ENCODE assay signal across 17 cellular contexts in the genomic region with DNA sequence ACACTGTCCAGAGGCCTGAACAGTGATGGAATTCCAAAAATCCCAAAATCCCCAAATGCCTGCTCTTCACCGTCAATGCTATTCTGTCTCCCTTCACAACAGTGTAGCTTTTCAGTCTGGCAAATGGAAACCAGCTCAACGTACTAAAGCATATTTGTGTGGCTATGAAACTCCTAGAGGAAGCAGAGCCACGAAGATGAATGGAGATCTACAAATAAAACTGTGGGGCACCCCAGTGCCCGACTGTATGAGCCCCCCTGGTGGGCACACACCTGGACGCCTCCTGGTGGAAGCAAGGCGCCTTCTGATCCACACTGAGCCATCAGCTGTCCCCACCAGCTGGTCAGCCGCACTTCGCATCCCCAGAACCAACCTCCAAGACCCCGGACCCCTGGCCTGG.
DNase-seq lines count a peak whose midpoint lies in the region; TF ChIP-seq lines count a peak whose summit lies in the region.
"Had no signal": no experiment of that assay in that cellular context is flagged by ENCODE, and none has a peak within 500 bp of the region (broad histone marks: within the 10 kb centered on the region; RNA-seq: fewer than 3 reads in every experiment).

No MANE protein-coding gene starts in this region.

- H3K9ac ChIP-seq in neural progenitor cell: no peak overlapping the region
- H3K9ac ChIP-seq: KMS-11, parathyroid adenoma had no signal

- peaks cover 41% of the 10 kb centered on the region for H4K20me1 ChIP-seq in neural progenitor cell (ENCODE audit: low read depth)

- H3K36me3 Mint-ChIP-seq in brain (peaks cover 18% of the 10 kb centered on the region), neural progenitor cell (peaks cover 39% of the 10 kb centered on the region)

- no peaks in the 10 kb centered on the region for H3K9me3 ChIP-seq in neural progenitor cell (ENCODE audit: low read depth)
- no peaks in the 10 kb centered on the region for H3K9me3 ChIP-seq in ascending aorta
- H3K9me3 ChIP-seq: heart right ventricle had no signal

- in situ Hi-C loops in GM13977 (cut with MboI; ENCODE audit: low pct_unique_long_range_greater_than_20kb, low sequenced_read_pairs, unreplicated experiment): no loop called here

- no peaks in the 10 kb centered on the region for H3K36me3 ChIP-seq in H7 (replicated peaks; ENCODE audit: control insufficient read depth, insufficient read depth, low read length)
- H3K36me3 ChIP-seq in neural progenitor cell: no peaks in the 10 kb centered on the region
- H3K36me3 ChIP-seq in ascending aorta: no peaks in the 10 kb centered on the region
- H3K36me3 ChIP-seq: heart right ventricle had no signal

- no peak overlapping the region for H2AFZ ChIP-seq in neural progenitor cell (replicated peaks)
- H2AFZ ChIP-seq: parathyroid adenoma had no signal

- peaks cover 11% of the 10 kb centered on the region for H3F3A ChIP-seq in neural progenitor cell (ENCODE audit: low read depth)

- H3K27ac Mint-ChIP-seq in brain (peak overlapping the region; percentile 13 to 75 (median 69)), neural progenitor cell (peak overlapping the region; percentile 70)
- H3K27ac Mint-ChIP-seq: activated CD8-positive, alpha-beta T cell treated with anti-CD3 and anti-CD28 coated beads, Interleukin-2, amount 10 ng/mL, durations not matched to agents 7 days and 5 days; CD4-positive, alpha-beta T cell had no signal

- H3K27me3 Mint-ChIP-seq in brain (peaks cover 4% of the 10 kb centered on the region), neural progenitor cell (ENCODE audit: insufficient read depth, low read depth) (peaks cover 5% of the 10 kb centered on the region)
- H3K27me3 Mint-ChIP-seq: CD4-positive, alpha-beta T cell had no signal

- H3K4me1 Mint-ChIP-seq in brain (peaks cover 41% of the 10 kb centered on the region), neural progenitor cell (peaks cover 41% of the 10 kb centered on the region)

- DNase-seq in DMS 273 (lab: John Stamatoyannopoulos, UW; ENCODE audit: unreplicated experiment) (peak; percentile 87), H7 (peak; percentile 41), neural progenitor cell (ENCODE audit: low spot score) (no peak), GM13977 (ENCODE audit: low spot score) (no peak), ascending aorta (ENCODE audit: low spot score in 2 of 2) (no peak)
- DNase-seq in central memory CD4-positive, alpha-beta T cell: no peak
- DNase-seq: activated CD4-positive, alpha-beta T cell treated with anti-CD3 and anti-CD28 coated beads for 1 hour; activated CD8-positive, alpha-beta T cell treated with anti-CD3 and anti-CD28 coated beads, Interleukin-2, amount 10 ng/mL, durations not matched to agents 7 days and 5 days; activated naive CD4-positive, alpha-beta T cell; CD4-positive, alpha-beta T cell; heart right ventricle; mesenchymal stem cell; naive thymus-derived CD4-positive, alpha-beta T cell; SW 1271 had no signal

- H3K9me3 Mint-ChIP-seq in brain (no peaks in the 10 kb centered on the region), neural progenitor cell (peaks cover 4% of the 10 kb centered on the region)
- H3K9me3 Mint-ChIP-seq: CD4-positive, alpha-beta T cell; naive thymus-derived CD4-positive, alpha-beta T cell had no signal

- no peak overlapping the region for H3K4me3 Mint-ChIP-seq in brain
- H3K4me3 Mint-ChIP-seq in neural progenitor cell: no peak overlapping the region
- H3K4me3 Mint-ChIP-seq: activated CD8-positive, alpha-beta T cell treated with anti-CD3 and anti-CD28 coated beads, Interleukin-2, amount 10 ng/mL, durations not matched to agents 7 days and 5 days; CD4-positive, alpha-beta T cell; naive thymus-derived CD4-positive, alpha-beta T cell had no signal

- H3K4me3 ChIP-seq in H7 (ENCODE audit: insufficient read depth, low read depth, low read length) (no peak overlapping the region), neural progenitor cell (no peak overlapping the region), ascending aorta (no peak overlapping the region)
- H3K4me3 ChIP-seq: heart right ventricle had no signal

- no peak overlapping the region for H3K27ac ChIP-seq in neural progenitor cell
- no peak overlapping the region for H3K27ac ChIP-seq in ascending aorta
- H3K27ac ChIP-seq: heart right ventricle, KMS-11, parathyroid adenoma had no signal

- H3K79me2 ChIP-seq in neural progenitor cell (ENCODE audit: low read depth): peaks cover 95% of the 10 kb centered on the region
- H3K79me2 ChIP-seq: parathyroid adenoma had no signal

- intact Hi-C loops in ascending aorta (cut with DNase I): no loop called here

- H3K4me2 ChIP-seq in neural progenitor cell: no peak overlapping the region
- H3K4me2 ChIP-seq: KMS-11 had no signal

- TF ChIP-seq CTCF in brain (conservative IDR thresholded peaks at IDR 0.05): no peak
- no peak for TF ChIP-seq CTCF in neural progenitor cell (IDR thresholded peaks at IDR 0.05)
- no peak for TF ChIP-seq CTCF in GM13977 (IDR thresholded peaks at IDR 0.05; ENCODE audit: extremely low read depth, insufficient read depth, missing control alignments)
- no peak for TF ChIP-seq CTCF in ascending aorta (IDR thresholded peaks at IDR 0.05)

- peaks cover 37% of the 10 kb centered on the region for H3K4me1 ChIP-seq in neural progenitor cell
- no peaks in the 10 kb centered on the region for H3K4me1 ChIP-seq in ascending aorta
- H3K4me1 ChIP-seq: heart right ventricle, parathyroid adenoma had no signal

- H3K27me3 ChIP-seq in H7 (ENCODE audit: control insufficient read depth, insufficient read depth, low read length) (no peaks in the 10 kb centered on the region), neural progenitor cell (no peaks in the 10 kb centered on the region), ascending aorta (no peaks in the 10 kb centered on the region)
- H3K27me3 ChIP-seq: heart right ventricle had no signal

Comparison
In these comparisons a context has a peak if more than half of its experiments do, and no peak if none do; other contexts are left out.
1. DNase-seq: peak in DMS 273 (single experiment) and H7 (single experiment); none in neural progenitor cell (single experiment), central memory CD4-positive, alpha-beta T cell (single experiment), GM13977 (single experiment) and ascending aorta (0 of 2).